1 cellular context compared by ENCODE assay signal in the genomic region with DNA sequence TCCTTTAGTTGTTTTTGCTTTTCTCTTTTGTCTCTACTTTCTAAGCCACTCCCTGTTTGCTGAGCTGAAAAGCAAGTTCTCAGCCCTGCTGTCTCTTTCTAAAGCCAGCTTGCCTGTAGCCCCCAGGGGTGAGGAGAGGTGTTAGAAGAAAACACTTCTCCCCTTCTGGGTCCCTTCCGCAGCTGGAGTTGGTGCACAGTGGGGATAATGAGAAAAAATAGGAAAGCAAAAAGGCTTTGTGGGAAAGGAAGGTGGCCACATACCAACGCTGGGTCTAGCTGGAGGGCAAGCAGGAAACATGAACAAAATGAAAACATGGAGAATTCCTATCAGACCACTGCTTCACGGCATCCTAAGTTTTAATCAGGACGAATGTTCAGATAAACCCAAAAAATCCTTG.
TF ChIP-seq lines count a peak whose summit lies in the region.

No MANE protein-coding gene starts in this region.

TF ChIP-seq in K562, 482 proteins besides CTCF, POLR2A, EP300 and RAD21:
- TF ChIP-seq BRF1 (IDR thresholded peaks at IDR 0.05; ENCODE audit: borderline replicate concordance, extremely low read depth, insufficient read length) (no peak), TAF1 (IDR thresholded peaks at IDR 0.05; ENCODE audit: control insufficient read depth, extremely low read depth, insufficient read depth, low read length, severe bottlenecking) (no peak), ARID2 (IDR thresholded peaks at IDR 0.05) (no peak), SMARCA5 (IDR thresholded peaks at IDR 0.05) (no peak), ZC3H11A (IDR thresholded peaks at IDR 0.05; ENCODE audit: low read depth, low read length) (no peak), CBX2 (IDR thresholded peaks at IDR 0.05; ENCODE audit: insufficient read depth, low read length, poor library complexity, severe bottlenecking) (no peak), ZKSCAN8 (CRISPR knock-in tag; IDR thresholded peaks at IDR 0.05) (no peak), PCBP1 (IDR thresholded peaks at IDR 0.05; ENCODE audit: low read depth, low read length, poor library complexity, severe bottlenecking) (no peak)
